Comparison of ENCODE assay signal across 9 cellular contexts in genomic region chr2:197107291-197108269, GRCh38.
DNase-seq lines count a peak whose midpoint lies in the region; TF ChIP-seq lines count a peak whose summit lies in the region.
"Had no signal": no experiment of that assay in that cellular context is flagged by ENCODE, and none has a peak within 500 bp of the region (broad histone marks: within the 10 kb centered on the region; RNA-seq: fewer than 3 reads in every experiment).

No MANE protein-coding gene starts in this region.

- WGBS in liver, result 47% methylated on average over 2 of the region's 2 CpGs
- WGBS in suprapubic skin, result 60% methylated on average over 2 of the region's 2 CpGs

- peak overlapping the region in 1 of 2 donors; percentile 8 for H3K9ac ChIP-seq in liver (ENCODE audit: low read depth in 1 of 2, low read length in 2 of 2)

- H3K9me3 Mint-ChIP-seq in glutamatergic neuron (ENCODE audit: unreplicated experiment), result no peaks in the 10 kb centered on the region

- no peak overlapping the region for H3K27ac Mint-ChIP-seq in glutamatergic neuron (ENCODE audit: unreplicated experiment)

- H3K36me3 Mint-ChIP-seq in glutamatergic neuron (ENCODE audit: unreplicated experiment), result no peaks in the 10 kb centered on the region

- H3K27ac ChIP-seq in liver (ENCODE audit: low read depth in 1 of 2, low read length in 2 of 2) (peak overlapping the region; percentile 84 to 91), suprapubic skin (peak overlapping the region; percentile 72)

- in situ Hi-C loops in T47D (cut with HindIII; ENCODE audit: low pct_unique_long_range_greater_than_20kb, low sequenced_read_pairs), result no loop called here
- in situ Hi-C loops in GM13977 (cut with MboI; ENCODE audit: low pct_unique_long_range_greater_than_20kb, low sequenced_read_pairs, unreplicated experiment), result no loop called here

- no peak overlapping the region for H3K4me3 Mint-ChIP-seq in glutamatergic neuron (ENCODE audit: unreplicated experiment)

- H3K27me3 Mint-ChIP-seq in glutamatergic neuron (ENCODE audit: unreplicated experiment), result no peaks in the 10 kb centered on the region

- no peaks in the 10 kb centered on the region for H3K36me3 ChIP-seq in liver (ENCODE audit: control insufficient read depth in 4 of 4, insufficient read depth in 3 of 4, low read depth in 1 of 4, low read length in 3 of 4)
- H3K36me3 ChIP-seq in suprapubic skin, result no peaks in the 10 kb centered on the region

- H3K27me3 ChIP-seq in liver (ENCODE audit: control insufficient read depth in 4 of 4, insufficient read depth in 4 of 4, low read length in 3 of 4) (no peaks in the 10 kb centered on the region), suprapubic skin (no peaks in the 10 kb centered on the region)

- H3K4me3 ChIP-seq in liver (ENCODE audit: low read depth in 1 of 3, low read length in 3 of 3), result no peak overlapping the region
- H3K4me3 ChIP-seq in suprapubic skin, result no peak overlapping the region

- H3K4me1 Mint-ChIP-seq in glutamatergic neuron (ENCODE audit: low read depth, unreplicated experiment), result peaks cover 8% of the 10 kb centered on the region

- TF ChIP-seq POLR2A in suprapubic skin (IDR thresholded peaks at IDR 0.05), result no peak

- no peak for TF ChIP-seq RAD21 in liver (IDR thresholded peaks at IDR 0.05)

- no peak for TF ChIP-seq EP300 in suprapubic skin (IDR thresholded peaks at IDR 0.05)

- DNase-seq in SIG-M5 treated with dmso at 0.1 percent for 504 hours (lab: John Stamatoyannopoulos, UW; ENCODE audit: unreplicated experiment) (peak; percentile 22), SIG-M5 (lab: John Stamatoyannopoulos, UW) (no peak), T47D (ENCODE audit: low read depth in 1 of 2, low spot score in 1 of 2) (peak; percentile 5 to 73), suprapubic skin (ENCODE audit: low spot score in 2 of 2) (peak in 1 of 2 donors; percentile 65), glutamatergic neuron (no peak), H4 (ENCODE audit: low spot score) (no peak), GM13977 (ENCODE audit: low spot score) (no peak)
- DNase-seq: NCI-H187 treated with DMSO at 0.1 percent for 48 hours had no signal

- H3K4me1 ChIP-seq in liver (ENCODE audit: control insufficient read depth in 4 of 4, insufficient read depth in 4 of 4, low read length in 3 of 4) (peaks cover 7 to 26% (median 15%) of the 10 kb centered on the region in 4 donors), suprapubic skin (peaks cover 19% of the 10 kb centered on the region)

- TF ChIP-seq CTCF in liver (IDR thresholded peaks at IDR 0.05; ENCODE audit: low read depth, low read length, missing input control) (no peak), suprapubic skin (IDR thresholded peaks at IDR 0.05) (no peak), glutamatergic neuron (IDR thresholded peaks at IDR 0.05; ENCODE audit: partially characterized antibody, unreplicated experiment) (no peak), GM13977 (IDR thresholded peaks at IDR 0.05; ENCODE audit: extremely low read depth, insufficient read depth, missing control alignments) (no peak)

- no peaks in the 10 kb centered on the region for H3K9me3 ChIP-seq in liver (ENCODE audit: control insufficient read depth in 4 of 4, low read length in 3 of 4)
- H3K9me3 ChIP-seq in suprapubic skin, result no peaks in the 10 kb centered on the region

TF ChIP-seq in liver, 16 proteins besides CTCF, POLR2A, EP300 and RAD21:
- TF ChIP-seq EGR1 (IDR thresholded peaks at IDR 0.05; ENCODE audit: low read depth in 2 of 2) (no peak), YY1 (IDR thresholded peaks at IDR 0.05) (no peak), HNF4A (conservative IDR thresholded peaks at IDR 0.05) (peak; percentile 68 to 75), JUND (IDR thresholded peaks at IDR 0.05) (peak in 1 of 2 donors; percentile 32), ATF3 (IDR thresholded peaks at IDR 0.05) (no peak), GABPA (IDR thresholded peaks at IDR 0.05 in 1 of 2, conservative IDR thresholded peaks at IDR 0.05 in 1 of 2) (no peak), NR2F2 (IDR thresholded peaks at IDR 0.05) (peak; percentile 91), RXRA (IDR thresholded peaks at IDR 0.05) (peak; percentile 69 to 86), FOXA1 (IDR thresholded peaks at IDR 0.05) (no peak), ZBTB33 (IDR thresholded peaks at IDR 0.05) (no peak), TAF1 (conservative IDR thresholded peaks at IDR 0.05) (no peak), FOXA2 (IDR thresholded peaks at IDR 0.05) (peak; percentile 4), HNF4G (IDR thresholded peaks at IDR 0.05) (peak; percentile 25), SP1 (IDR thresholded peaks at IDR 0.05) (peak; percentile 77)
- TF ChIP-seq, protein P1, sequence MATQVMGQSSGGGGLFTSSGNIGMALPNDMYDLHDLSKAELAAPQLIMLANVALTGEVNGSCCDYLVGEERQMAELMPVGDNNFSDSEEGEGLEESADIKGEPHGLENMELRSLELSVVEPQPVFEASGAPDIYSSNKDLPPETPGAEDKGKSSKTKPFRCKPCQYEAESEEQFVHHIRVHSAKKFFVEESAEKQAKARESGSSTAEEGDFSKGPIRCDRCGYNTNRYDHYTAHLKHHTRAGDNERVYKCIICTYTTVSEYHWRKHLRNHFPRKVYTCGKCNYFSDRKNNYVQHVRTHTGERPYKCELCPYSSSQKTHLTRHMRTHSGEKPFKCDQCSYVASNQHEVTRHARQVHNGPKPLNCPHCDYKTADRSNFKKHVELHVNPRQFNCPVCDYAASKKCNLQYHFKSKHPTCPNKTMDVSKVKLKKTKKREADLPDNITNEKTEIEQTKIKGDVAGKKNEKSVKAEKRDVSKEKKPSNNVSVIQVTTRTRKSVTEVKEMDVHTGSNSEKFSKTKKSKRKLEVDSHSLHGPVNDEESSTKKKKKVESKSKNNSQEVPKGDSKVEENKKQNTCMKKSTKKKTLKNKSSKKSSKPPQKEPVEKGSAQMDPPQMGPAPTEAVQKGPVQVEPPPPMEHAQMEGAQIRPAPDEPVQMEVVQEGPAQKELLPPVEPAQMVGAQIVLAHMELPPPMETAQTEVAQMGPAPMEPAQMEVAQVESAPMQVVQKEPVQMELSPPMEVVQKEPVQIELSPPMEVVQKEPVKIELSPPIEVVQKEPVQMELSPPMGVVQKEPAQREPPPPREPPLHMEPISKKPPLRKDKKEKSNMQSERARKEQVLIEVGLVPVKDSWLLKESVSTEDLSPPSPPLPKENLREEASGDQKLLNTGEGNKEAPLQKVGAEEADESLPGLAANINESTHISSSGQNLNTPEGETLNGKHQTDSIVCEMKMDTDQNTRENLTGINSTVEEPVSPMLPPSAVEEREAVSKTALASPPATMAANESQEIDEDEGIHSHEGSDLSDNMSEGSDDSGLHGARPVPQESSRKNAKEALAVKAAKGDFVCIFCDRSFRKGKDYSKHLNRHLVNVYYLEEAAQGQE (IDR thresholded peaks at IDR 0.05), result peak; percentile 63
- TF ChIP-seq, protein P2, sequence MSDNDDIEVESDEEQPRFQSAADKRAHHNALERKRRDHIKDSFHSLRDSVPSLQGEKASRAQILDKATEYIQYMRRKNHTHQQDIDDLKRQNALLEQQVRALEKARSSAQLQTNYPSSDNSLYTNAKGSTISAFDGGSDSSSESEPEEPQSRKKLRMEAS (IDR thresholded peaks at IDR 0.05), result no peak

Comparison
In these comparisons a context has a peak if more than half of its experiments do, and no peak if none do; other contexts are left out.
1. DNase-seq: peak in SIG-M5 treated with dmso at 0.1 percent for 504 hours (single experiment) and T47D (2 of 2); none in SIG-M5 (single experiment), glutamatergic neuron (single experiment), H4 (single experiment) and GM13977 (single experiment).